ENCODE assay signal across 14 cellular contexts in the genomic region with DNA sequence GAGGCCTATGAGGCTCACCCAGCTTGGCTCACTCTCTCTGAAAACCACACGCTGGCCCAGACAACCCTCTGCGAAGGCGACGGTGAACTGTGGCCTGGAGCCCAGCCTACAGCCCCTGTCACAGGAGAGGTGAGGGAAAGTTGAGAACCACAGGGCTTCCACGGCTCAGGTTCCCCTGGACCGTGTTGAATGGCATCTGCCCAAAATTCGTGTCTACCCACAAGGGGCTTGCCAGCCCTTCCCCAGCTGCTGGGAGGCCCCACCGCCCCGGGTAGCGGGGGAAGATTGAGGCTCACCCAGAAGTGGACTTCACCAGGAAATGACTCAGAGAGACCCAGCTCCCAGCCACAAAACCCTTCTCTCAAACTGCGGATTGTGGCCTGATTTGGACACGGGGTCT.
"Had no signal": no experiment of that assay in that cellular context is flagged by ENCODE, and none has a peak within 500 bp of the region (broad histone marks: within the 10 kb centered on the region; RNA-seq: fewer than 3 reads in every experiment).

No MANE protein-coding gene starts in this region.

- H3K27me3 ChIP-seq: cardiac muscle cell had no signal

- H3K27ac ChIP-seq: cardiac muscle cell, VCaP had no signal

- ATAC-seq: activated CD4-positive, alpha-beta T cell treated with anti-CD3 and anti-CD28 coated beads for 36 hours; esophagus mucosa; naive thymus-derived CD4-positive, alpha-beta T cell had no signal

- FAIRE-seq: endometrium had no signal

- H3K36me3 ChIP-seq: cardiac muscle cell had no signal

- DNase-seq: activated CD4-positive, alpha-beta memory T cell treated with anti-CD3 and anti-CD28 coated beads, Interleukin-2, amount 10 ng/mL, durations not matched to agents 7 days and 5 days; activated CD4-positive, alpha-beta T cell treated with anti-CD3 and anti-CD28 coated beads for 36 hours; activated gamma-delta T cell; activated T-cell treated with anti-CD3 and anti-CD28 coated beads, Interleukin-2, amount 50 U/mL, for 48 hours; anterior cingulate cortex; glutamatergic neuron; immature natural killer cell; naive thymus-derived CD4-positive, alpha-beta T cell; stimulated activated CD4-positive, alpha-beta T cell treated with anti-CD3 and anti-CD28 coated beads, Interleukin-4, amount 100 ng/mL, for 4 hours; T1000 had no signal

- H3K4me3 ChIP-seq: cardiac muscle cell had no signal
